ENCODE assay signal across 17 cellular contexts in genomic region chr6:136466789-136467585, GRCh38.
DNase-seq lines count a peak whose midpoint lies in the region; ATAC-seq, FAIRE-seq and TF ChIP-seq lines count a peak whose summit lies in the region.
"Had no signal": no experiment of that assay in that cellular context is flagged by ENCODE, and none has a peak within 500 bp of the region (broad histone marks: within the 10 kb centered on the region; RNA-seq: fewer than 3 reads in every experiment).

No MANE protein-coding gene starts in this region.

- DNase-seq in NCI-H510A treated with DMSO at 0.1 percent for 48 hours (lab: John Stamatoyannopoulos, UW) (peak; percentile 10), NCI-H510A (lab: John Stamatoyannopoulos, UW) (no peak), NCI-H69 (lab: John Stamatoyannopoulos, UW) (peak; percentile 93), kidney glomerular epithelial cell (lab: John Stamatoyannopoulos, UW) (peak; percentile 77), HepG2 (ENCODE audit: low spot score) (no peak), activated gamma-delta T cell treated with Interleukin-2 at 50 U/mL for 16 hours (no peak)
- DNase-seq: activated CD4-positive, alpha-beta T cell treated with anti-CD3 and anti-CD28 coated beads, Interleukin-2, amount 50 U/mL, for 48 hours; activated T-cell treated with anti-CD3 and anti-CD28 coated beads, Interleukin-2, amount 50 U/mL, for 72 hours; CD4-positive, alpha-beta T cell; erythroblast; NCI-H226; PC-3; psoas muscle had no signal

- no peak for TF ChIP-seq EP300 in HepG2 (IDR thresholded peaks at IDR 0.05; ENCODE audit: low read depth in 2 of 2, low read length in 2 of 2)
- TF ChIP-seq EP300 in HepG2 (CRISPR knock-in tag; IDR thresholded peaks at IDR 0.05; ENCODE audit: borderline replicate concordance), result no peak

- H3K4me1 ChIP-seq in HepG2 (ENCODE audit: insufficient read depth, low read length), result no peaks in the 10 kb centered on the region
- H3K4me1 ChIP-seq: psoas muscle had no signal

- H3K9ac ChIP-seq in HepG2 (ENCODE audit: insufficient read depth, low read depth, low read length), result no peak overlapping the region

- no peak overlapping the region for H2AFZ ChIP-seq in HepG2 (ENCODE audit: low read length)

- WGBS in HepG2 (ENCODE audit: low lambda C conversion rate), result 1% methylated on average over 5 of the region's 5 CpGs

- TF ChIP-seq CTCF in HepG2 (CRISPR knock-in tag; IDR thresholded peaks at IDR 0.05), result no peak

- no peak for FAIRE-seq in HepG2 (lab: Jason Lieb, UNC)
- FAIRE-seq: GM12891 had no signal

- in situ Hi-C loops in HepG2 (cut with HindIII; ENCODE audit: extremely low pct_ligation_motif_present, low pct_unique_long_range_greater_than_20kb), result no loop called here

- no peak overlapping the region for H3K4me2 ChIP-seq in HepG2 (ENCODE audit: low read depth, low read length)

- no peaks in the 10 kb centered on the region for H3K27me3 ChIP-seq in HepG2 (ENCODE audit: control insufficient read depth in 1 of 2, insufficient read depth in 2 of 2, low read length in 2 of 2)
- H3K27me3 ChIP-seq: tibial nerve had no signal

- H3K79me2 ChIP-seq in HepG2 (ENCODE audit: insufficient read depth, low read length), result no peaks in the 10 kb centered on the region

- BruUV-seq in HepG2 (replicated peaks; lab: Mats Ljungman, UMichigan), result no TSS peak

- no peaks in the 10 kb centered on the region for H4K20me1 ChIP-seq in HepG2 (ENCODE audit: insufficient read depth, low read length)

- H3K27ac ChIP-seq in temporal lobe (ENCODE audit: low read depth, low read length), result peak overlapping the region; percentile 99
- no peak overlapping the region for H3K27ac ChIP-seq in HepG2 (ENCODE audit: extremely low read length, insufficient read depth, low read length)
- H3K27ac ChIP-seq: psoas muscle, tibial nerve had no signal

- CTCF ChIA-PET in HepG2 (lab: Yijun Ruan, JAX; ENCODE audit: low intra/inter-chr PET ratio, low total read pairs), result no interaction called here

- H3K36me3 ChIP-seq in HepG2 (replicated peaks in 1 of 2; ENCODE audit: control insufficient read depth in 1 of 2, insufficient read depth in 2 of 2, low read length in 2 of 2), result no peaks in the 10 kb centered on the region
- H3K36me3 ChIP-seq: tibial nerve had no signal

- POLR2A ChIA-PET in HepG2 (lab: Yijun Ruan, JAX), result no interaction called here

- intact Hi-C loops in HepG2 (cut with micrococcal nuclease; ENCODE audit: unreplicated experiment), result no loop called here

- no peak overlapping the region for H3K4me3 ChIP-seq in HepG2 (replicated peaks in 1 of 3; ENCODE audit: insufficient read depth in 1 of 3, low read depth in 2 of 3, low read length in 3 of 3)
- H3K4me3 ChIP-seq: psoas muscle, tibial nerve had no signal

- no peak for TF ChIP-seq RAD21 in HepG2 (CRISPR knock-in tag; IDR thresholded peaks at IDR 0.05)

- H3K9me3 ChIP-seq in HepG2 (ENCODE audit: low read length), result no peaks in the 10 kb centered on the region
- H3K9me3 ChIP-seq: psoas muscle, tibial nerve had no signal

- TF ChIP-seq POLR2A in HepG2 (IDR thresholded peaks at IDR 0.05; ENCODE audit: insufficient read depth in 1 of 2, low read depth in 2 of 2, low read length in 2 of 2), result no peak

- ATAC-seq in HG02610 (IDR thresholded peaks at IDR 0.05; ENCODE audit: unreplicated experiment), result no peak
- no peak for ATAC-seq in HepG2
- ATAC-seq: activated T-cell treated with anti-CD3 and anti-CD28 coated beads, Interleukin-2, amount 50 U/mL, for 72 hours; PC-3; psoas muscle had no signal

TF ChIP-seq in HepG2, 621 proteins besides CTCF, POLR2A, EP300 and RAD21:
- TF ChIP-seq JUN (CRISPR knock-in tag; IDR thresholded peaks at IDR 0.05), result no peak
- no peak for TF ChIP-seq RXRB (CRISPR knock-in tag; IDR thresholded peaks at IDR 0.05; ENCODE audit: borderline replicate concordance)
- no peak for TF ChIP-seq ZNF12 (CRISPR knock-in tag; IDR thresholded peaks at IDR 0.05)
- TF ChIP-seq ELF4 (CRISPR knock-in tag; IDR thresholded peaks at IDR 0.05; ENCODE audit: borderline replicate concordance), result no peak
- TF ChIP-seq LCORL (IDR thresholded peaks at IDR 0.05), result no peak
- TF ChIP-seq LCORL (CRISPR knock-in tag; IDR thresholded peaks at IDR 0.05), result no peak
- no peak for TF ChIP-seq GPBP1L1 (CRISPR knock-in tag; IDR thresholded peaks at IDR 0.05)
- TF ChIP-seq ZC3H4 (CRISPR knock-in tag; IDR thresholded peaks at IDR 0.05; ENCODE audit: borderline replicate concordance), result no peak
- TF ChIP-seq HOXA3 (CRISPR knock-in tag; IDR thresholded peaks at IDR 0.05), result no peak
- TF ChIP-seq ZNF274 (CRISPR knock-in tag; IDR thresholded peaks at IDR 0.05), result no peak
- no peak for TF ChIP-seq PCBP1 (IDR thresholded peaks at IDR 0.05; ENCODE audit: borderline replicate concordance, low read depth, low read length)
- TF ChIP-seq ZEB1 (IDR thresholded peaks at IDR 0.05; ENCODE audit: insufficient replicate concordance, low read depth), result no peak
- TF ChIP-seq MAZ (IDR thresholded peaks at IDR 0.05; ENCODE audit: borderline replicate concordance, low read depth, low read length), result no peak
- no peak for TF ChIP-seq MAZ (CRISPR knock-in tag; IDR thresholded peaks at IDR 0.05; ENCODE audit: low read depth)
- TF ChIP-seq ZNF124 (CRISPR knock-in tag; IDR thresholded peaks at IDR 0.05), result no peak
- TF ChIP-seq MBD4 (IDR thresholded peaks at IDR 0.05; ENCODE audit: borderline replicate concordance, low read length), result no peak
- no peak for TF ChIP-seq ZNF747 (CRISPR knock-in tag; IDR thresholded peaks at IDR 0.05; ENCODE audit: borderline replicate concordance)
- no peak for TF ChIP-seq HIVEP1 (CRISPR knock-in tag; IDR thresholded peaks at IDR 0.05)

Comparison
In these comparisons a context has a peak if more than half of its experiments do, and no peak if none do; other contexts are left out.
1. DNase-seq: peak in NCI-H510A treated with DMSO at 0.1 percent for 48 hours (single experiment), NCI-H69 (single experiment) and kidney glomerular epithelial cell (single experiment); none in NCI-H510A (single experiment), HepG2 (single experiment) and activated gamma-delta T cell treated with Interleukin-2 at 50 U/mL for 16 hours (single experiment).